In the genomic region with DNA sequence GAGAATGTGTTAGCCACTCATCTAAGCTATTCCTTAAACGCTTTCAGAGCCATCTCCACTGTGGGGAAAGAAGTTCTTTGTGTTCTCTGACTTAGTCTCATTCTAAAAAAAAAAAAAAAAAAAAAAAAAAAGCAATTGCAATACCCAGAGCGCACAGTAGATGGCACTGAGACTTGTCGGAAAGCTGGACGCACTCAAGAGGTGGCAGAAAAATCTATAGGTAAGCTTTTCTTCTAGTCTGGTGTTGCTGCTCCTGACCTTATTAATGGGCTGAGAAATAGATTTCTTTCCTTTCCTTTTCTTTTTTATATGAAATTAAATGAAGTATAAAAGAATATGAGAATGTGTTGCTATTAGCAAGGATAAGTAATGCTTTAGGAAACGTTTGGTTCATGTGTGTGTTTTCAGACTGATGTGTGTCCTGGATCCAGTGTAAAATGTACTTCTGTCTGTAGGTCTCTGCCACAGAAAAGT, we compare ENCODE assay signal across 8 cellular contexts. TPM values are rescaled to one million over a fixed set of nuclear protein-coding genes. Genes with fewer than 3 reads are reported as not detected.
DNase-seq lines count a peak whose midpoint lies in the region; ATAC-seq and TF ChIP-seq lines count a peak whose summit lies in the region.

No MANE protein-coding gene starts in this region.

- no peak overlapping the region for H3K4me3 Mint-ChIP-seq in nephron progenitor cell

- peaks cover 65% of the 10 kb centered on the region for H3K27me3 Mint-ChIP-seq in nephron progenitor cell (ENCODE audit: low read depth, poor library complexity)

- no peaks in the 10 kb centered on the region for H3K36me3 Mint-ChIP-seq in nephron progenitor cell (ENCODE audit: low read depth)

- peaks cover 19% of the 10 kb centered on the region for H3K9me3 Mint-ChIP-seq in nephron progenitor cell

- peak; percentile 75 for TF ChIP-seq CTCF in nephron progenitor cell (IDR thresholded peaks at IDR 0.05)

- H3K4me1 Mint-ChIP-seq in nephron progenitor cell, result peaks cover 17% of the 10 kb centered on the region

- no peak overlapping the region for H3K27ac Mint-ChIP-seq in nephron progenitor cell

- DNase-seq in SKM-1 treated with dmso at 0.1 percent for 144 hours (lab: John Stamatoyannopoulos, UW; ENCODE audit: unreplicated experiment) (peak; percentile 36), SKM-1 (lab: John Stamatoyannopoulos, UW; ENCODE audit: unreplicated experiment) (no peak), HT-29 (ENCODE audit: low spot score) (peak; percentile 92), RKO (ENCODE audit: low spot score) (peak; percentile 49), epidermal melanocyte (ENCODE audit: insufficient read length, low spot score) (peak; percentile 75), nephron progenitor cell (no peak)

- ATAC-seq in GM18517 (IDR thresholded peaks at IDR 0.05; ENCODE audit: unreplicated experiment), result no peak
- ATAC-seq in GM21786 (IDR thresholded peaks at IDR 0.05; ENCODE audit: unreplicated experiment), result no peak

RNA-seq across cellular contexts. Expression of a gene that starts 4.7 kb away (rescaled TPM):
- total RNA-seq in HT-29 (2014; rRNA removed; shearing (Covaris generic)), result 41.9 and 50.1 TPM in 2 replicates

RNA-seq across cellular contexts. Expression of a gene that starts 34.7 kb away (rescaled TPM):
- 0.99 and 1.9 TPM in 2 replicates for total RNA-seq in HT-29 (2014; rRNA removed; shearing (Covaris generic))

RNA-seq across cellular contexts. Expression of a gene that starts 36.5 kb away (rescaled TPM):
- total RNA-seq in HT-29 (2014; rRNA removed; shearing (Covaris generic)), result 0.29 and 0.43 TPM in 2 replicates

Comparison
In these comparisons a context has a peak if more than half of its experiments do, and no peak if none do; other contexts are left out.
1. DNase-seq: peak in SKM-1 treated with dmso at 0.1 percent for 144 hours (single experiment), HT-29 (single experiment), RKO (single experiment) and epidermal melanocyte (single experiment); none in SKM-1 (single experiment) and nephron progenitor cell (single experiment).